In genomic region chr2:20623741-20624155, GRCh38 we compare ENCODE assay signal across 24 cellular contexts. TPM values are rescaled to one million over a fixed set of nuclear protein-coding genes. Genes with fewer than 3 reads are reported as not detected.
DNase-seq lines count a peak whose midpoint lies in the region; ATAC-seq and TF ChIP-seq lines count a peak whose summit lies in the region.
"Had no signal": no experiment of that assay in that cellular context is flagged by ENCODE, and none has a peak within 500 bp of the region (broad histone marks: within the 10 kb centered on the region; RNA-seq: fewer than 3 reads in every experiment).

No MANE protein-coding gene starts in this region.

- H4K91ac ChIP-seq in mesenchymal stem cell (ENCODE audit: low read length), result no peak overlapping the region

- no peak overlapping the region for H3K14ac ChIP-seq in mesenchymal stem cell (ENCODE audit: low read length in 2 of 2)

- H3K23ac ChIP-seq in mesenchymal stem cell (ENCODE audit: low read length in 2 of 2), result no peak overlapping the region

- no peaks in the 10 kb centered on the region for H3K27me3 ChIP-seq in adrenal gland
- no peaks in the 10 kb centered on the region for H3K27me3 ChIP-seq in mesenchymal stem cell (ENCODE audit: control insufficient read depth in 1 of 2, insufficient read depth in 1 of 2, low read length in 2 of 2)
- no peaks in the 10 kb centered on the region for H3K27me3 ChIP-seq in suprapubic skin
- H3K27me3 ChIP-seq: cardiac muscle cell, ovary had no signal

- no peak for TF ChIP-seq EP300 in suprapubic skin (IDR thresholded peaks at IDR 0.05)

- H2AFZ ChIP-seq in mesenchymal stem cell (ENCODE audit: low read depth, low read length), result no peak overlapping the region
- H2AFZ ChIP-seq: PC-9 had no signal

- TF ChIP-seq POLR2A in adrenal gland (IDR thresholded peaks at IDR 0.05) (no peak), suprapubic skin (IDR thresholded peaks at IDR 0.05) (no peak)

- H2BK5ac ChIP-seq in mesenchymal stem cell (ENCODE audit: low read depth, low read length, poor library complexity, severe bottlenecking), result no peak overlapping the region

- H2BK12ac ChIP-seq in mesenchymal stem cell (ENCODE audit: low read length in 2 of 2), result no peak overlapping the region

- no peaks in the 10 kb centered on the region for H3K9me3 ChIP-seq in adrenal gland (replicated peaks in 1 of 3)
- H3K9me3 ChIP-seq in mesenchymal stem cell (ENCODE audit: control insufficient read depth, low read length), result no peaks in the 10 kb centered on the region
- H3K9me3 ChIP-seq in suprapubic skin, result no peaks in the 10 kb centered on the region
- H3K9me3 ChIP-seq: ovary had no signal

- H3K27ac ChIP-seq in adrenal gland (peak overlapping the region in 4 of 5 donors; percentile 68 to 99 (median 74)), mesenchymal stem cell (ENCODE audit: low read length, poor library complexity, severe bottlenecking) (no peak overlapping the region), suprapubic skin (no peak overlapping the region)
- H3K27ac ChIP-seq: cardiac muscle cell, ovary, PC-9, SK-N-MC, skin epidermis had no signal

- H3K4me3 ChIP-seq in adrenal gland, result no peak overlapping the region
- H3K4me3 ChIP-seq in mesenchymal stem cell (ENCODE audit: insufficient read depth in 1 of 2, low read depth in 1 of 2, low read length in 2 of 2), result no peak overlapping the region
- H3K4me3 ChIP-seq in suprapubic skin, result no peak overlapping the region
- H3K4me3 ChIP-seq: cardiac muscle cell, GM12878, ovary, PC-9, SK-N-MC, skin epidermis had no signal

- H3K9ac ChIP-seq in mesenchymal stem cell (ENCODE audit: low read length), result no peak overlapping the region

- no peak overlapping the region for H3K18ac ChIP-seq in mesenchymal stem cell (ENCODE audit: low read depth in 1 of 2, low read length in 2 of 2)

- peaks cover 1% of the 10 kb centered on the region for H3K79me1 ChIP-seq in mesenchymal stem cell (replicated peaks; ENCODE audit: low read length, poor library complexity, severe bottlenecking)

- H2BK15ac ChIP-seq in mesenchymal stem cell (ENCODE audit: low read depth, poor library complexity, severe bottlenecking), result no peak overlapping the region

- H3K4me1 ChIP-seq in adrenal gland (replicated peaks in 1 of 2), result peaks cover 16 to 43% of the 10 kb centered on the region in 2 donors
- H3K4me1 ChIP-seq in mesenchymal stem cell (ENCODE audit: control insufficient read depth, insufficient read depth, low read depth, low read length), result peaks cover 60% of the 10 kb centered on the region
- peaks cover 33% of the 10 kb centered on the region for H3K4me1 ChIP-seq in suprapubic skin

- peak in 3 of 7 donors; percentile 17 to 53 (median 22) for DNase-seq in adrenal gland
- peak; percentile 70 for DNase-seq in cardiac septum (ENCODE audit: low spot score)
- DNase-seq in mesenchymal stem cell, result no peak
- DNase-seq in suprapubic skin (ENCODE audit: low spot score in 2 of 2), result peak; percentile 57 to 76
- no peak for DNase-seq in activated CD4-positive, CD25-positive, alpha-beta regulatory T cell treated with anti-CD3 and anti-CD28 coated beads, Interleukin-2, amount 50 U/mL, for 72 hours
- DNase-seq in AG08396 (ENCODE audit: low spot score), result no peak
- DNase-seq: CD8-positive, alpha-beta T cell; DMS53; mammary epithelial cell; naive thymus-derived CD4-positive, alpha-beta T cell; NCI-H1436 treated with DMSO at 0.1 percent for 48 hours; PC-9; stimulated activated CD4-positive, alpha-beta T cell treated with anti-CD3 and anti-CD28 coated beads, Interleukin-4, amount 100 ng/mL, for 24 hours; T-helper 9 cell had no signal

- intact Hi-C loops in adrenal gland (cut with DNase I), result no loop called here
- intact Hi-C loops in cardiac septum (cut with DNase I), result no loop called here

- peaks cover 0 to 31% of the 10 kb centered on the region in 2 donors for H3K36me3 ChIP-seq in adrenal gland (replicated peaks in 1 of 2)
- peaks cover 50 to 54% of the 10 kb centered on the region in 2 experiments for H3K36me3 ChIP-seq in mesenchymal stem cell (ENCODE audit: control insufficient read depth in 1 of 2, insufficient read depth in 2 of 2, low read depth in 1 of 2, low read length in 2 of 2)
- peaks cover 48% of the 10 kb centered on the region for H3K36me3 ChIP-seq in suprapubic skin
- H3K36me3 ChIP-seq: cardiac muscle cell, ovary had no signal

- WGBS in adrenal gland, 4 donors, result 38 to 80% (median 69%) methylated on average over 1 to 7 of the region's 7 CpGs
- WGBS in mesenchymal stem cell, result 90% methylated on average over 7 of the region's 7 CpGs
- 100% methylated on average over 3 of the region's 7 CpGs for WGBS in suprapubic skin

- H2AK5ac ChIP-seq in mesenchymal stem cell (ENCODE audit: low read length, severe bottlenecking), result peak overlapping the region; percentile 89

- H3K4me2 ChIP-seq in mesenchymal stem cell (ENCODE audit: low read length, poor library complexity, severe bottlenecking), result no peak overlapping the region
- H3K4me2 ChIP-seq: PC-9 had no signal

- H2BK120ac ChIP-seq in mesenchymal stem cell (ENCODE audit: low read depth, low read length), result no peak overlapping the region

- no peak overlapping the region for H3K4ac ChIP-seq in mesenchymal stem cell (ENCODE audit: low read depth in 1 of 2, low read length in 2 of 2)

- ATAC-seq in GM21737 (IDR thresholded peaks at IDR 0.05; ENCODE audit: unreplicated experiment), result no peak
- no peak for ATAC-seq in GM21825 (IDR thresholded peaks at IDR 0.05; ENCODE audit: unreplicated experiment)
- ATAC-seq: activated CD4-positive, CD25-positive, alpha-beta regulatory T cell treated with anti-CD3 and anti-CD28 coated beads, Interleukin-2, amount 50 U/mL, for 24 hours; activated T-helper 17 cell treated with anti-CD3 and anti-CD28 coated beads, Interleukin-2, amount 50 U/mL, for 72 hours; CD8-positive, alpha-beta T cell; GM12878; naive thymus-derived CD4-positive, alpha-beta T cell had no signal

- TF ChIP-seq CTCF in adrenal gland (IDR thresholded peaks at IDR 0.05) (no peak), suprapubic skin (IDR thresholded peaks at IDR 0.05) (no peak)

- no peak overlapping the region for H4K8ac ChIP-seq in mesenchymal stem cell (ENCODE audit: low read length)

RNA-seq across cellular contexts. Expression of gene HS1BP3, which starts 27.1 kb away (rescaled TPM):
- total RNA-seq in adrenal gland (10 to 100 TPM; 33.0 to 50.1 (median 42.9) TPM), cardiac septum (15.6 TPM), suprapubic skin (10 to 100 TPM; 23.3 to 38.2 (median 34.2) TPM)
- polyA plus RNA-seq in adrenal gland, result 10 to 100 TPM; 23.7 to 44.2 (median 29.2) TPM
- 42.4 TPM for polyA plus RNA-seq in mesenchymal stem cell (2013, experiment 1 of 2)
- polyA plus RNA-seq in mesenchymal stem cell (2013, experiment 2 of 2), result 39.8 TPM

RNA-seq across cellular contexts. Expression of gene GDF7, which starts 43.2 kb away (rescaled TPM):
- total RNA-seq in adrenal gland, result 1 to 10 TPM in 3 of 8 donors, under 1 TPM in 5; 0.17 to 1.8 (median 0.51) TPM
- under 1 TPM; 0.22 to 0.30 (median 0.24) TPM for polyA plus RNA-seq in adrenal gland
- 0.94 TPM for total RNA-seq in cardiac septum
- 0.23 TPM for polyA plus RNA-seq in mesenchymal stem cell (2013, experiment 1 of 2)
- 0.25 TPM for polyA plus RNA-seq in mesenchymal stem cell (2013, experiment 2 of 2)
- 1 to 10 TPM; 1.9 to 3.1 (median 2.4) TPM for total RNA-seq in suprapubic skin
- total RNA-seq: MCF 10A had no signal
- polyA plus RNA-seq: mammary epithelial cell had no signal

Comparison
In these comparisons a context has a peak if more than half of its experiments do, and no peak if none do; other contexts are left out.
1. DNase-seq: peak in cardiac septum (single experiment) and suprapubic skin (2 of 2); none in mesenchymal stem cell (single experiment), activated CD4-positive, CD25-positive, alpha-beta regulatory T cell treated with anti-CD3 and anti-CD28 coated beads, Interleukin-2, amount 50 U/mL, for 72 hours (single experiment) and AG08396 (single experiment).
2. H3K27ac ChIP-seq: peak in adrenal gland (4 of 5); none in mesenchymal stem cell (single experiment) and suprapubic skin (single experiment).